11 cellular contexts compared by ENCODE assay signal in the genomic region with DNA sequence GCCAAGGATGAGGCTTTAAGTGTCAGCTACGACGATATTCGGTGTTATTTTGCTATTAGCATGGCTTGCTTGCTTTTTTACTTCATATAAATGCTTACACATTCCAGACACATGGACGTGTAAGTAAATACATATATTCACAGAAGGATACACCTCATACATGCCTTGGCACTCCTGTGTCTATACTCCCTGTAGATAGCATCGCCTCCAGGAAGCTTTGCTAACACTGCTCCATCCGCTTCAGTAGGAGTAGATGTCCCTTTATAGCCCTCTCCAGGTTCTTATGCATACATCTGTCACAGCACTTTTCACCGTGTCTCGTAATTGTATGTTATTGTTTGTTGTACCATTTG. TPM values are rescaled to one million over a fixed set of nuclear protein-coding genes. Genes with fewer than 3 reads are reported as not detected.
DNase-seq lines count a peak whose midpoint lies in the region; ATAC-seq and TF ChIP-seq lines count a peak whose summit lies in the region.
"Had no signal": no experiment of that assay in that cellular context is flagged by ENCODE, and none has a peak within 500 bp of the region (broad histone marks: within the 10 kb centered on the region; RNA-seq: fewer than 3 reads in every experiment).

No MANE protein-coding gene starts in this region.

- WGBS in trophoblast cell (ENCODE audit: extremely low coverage, insufficient coverage, insufficient read length): no CpG with 5 or more reads among the region's 8 CpGs
- WGBS in thyroid gland, 2 donors: 66 to 67% methylated on average over 8 of the region's 8 CpGs

- no peak overlapping the region for H4K91ac ChIP-seq in trophoblast cell (ENCODE audit: low read depth, low read length)

- peak overlapping the region; percentile 39 for H3K27ac Mint-ChIP-seq in endothelial cell (ENCODE audit: unreplicated experiment)

- H3K4me1 ChIP-seq in ES-I3 (ENCODE audit: insufficient read depth, low read length) (peaks cover 4% of the 10 kb centered on the region; the same call in 1 of the 2 replicates), trophoblast cell (ENCODE audit: control insufficient read depth in 1 of 2, insufficient read depth in 2 of 2, low read length in 2 of 2) (no peaks in the 10 kb centered on the region), thyroid gland (peaks cover 0 to 4% of the 10 kb centered on the region in 2 donors)

- peak overlapping the region; percentile 66 for H3K4me3 Mint-ChIP-seq in endothelial cell (ENCODE audit: unreplicated experiment)
- H3K4me3 Mint-ChIP-seq: central memory CD8-positive, alpha-beta T cell had no signal

- H2BK120ac ChIP-seq in trophoblast cell (ENCODE audit: insufficient read depth, low read length, poor library complexity): no peak overlapping the region

- no peaks in the 10 kb centered on the region for H3K79me1 ChIP-seq in trophoblast cell (ENCODE audit: low read length)

- peak; percentile 6 for DNase-seq in NCI-H510A (lab: John Stamatoyannopoulos, UW)
- no peak for DNase-seq in endothelial cell (ENCODE audit: low spot score)
- no peak for DNase-seq in trophoblast cell
- no peak for DNase-seq in NCI-H526 (lab: John Stamatoyannopoulos, UW)
- no peak for DNase-seq in thyroid gland
- no peak for DNase-seq in germinal center (ENCODE audit: low spot score)
- DNase-seq: activated CD4-positive, alpha-beta T cell treated with anti-CD3 and anti-CD28 coated beads for 4 hours; NCI-H226 had no signal

- H2BK5ac ChIP-seq in trophoblast cell (ENCODE audit: low read depth, low read length, poor library complexity): no peak overlapping the region

- H2AFZ ChIP-seq in trophoblast cell (ENCODE audit: insufficient read depth, low read length, poor library complexity): no peak overlapping the region

- H3K36me3 Mint-ChIP-seq in endothelial cell (ENCODE audit: low read depth, unreplicated experiment): no peaks in the 10 kb centered on the region

- TF ChIP-seq POLR2A in thyroid gland (IDR thresholded peaks at IDR 0.05): no peak

- no peaks in the 10 kb centered on the region for H3K9me3 Mint-ChIP-seq in endothelial cell (ENCODE audit: unreplicated experiment)
- H3K9me3 Mint-ChIP-seq: central memory CD8-positive, alpha-beta T cell had no signal

- intact Hi-C loops in thyroid gland (cut with DNase I): no loop called here

- H3K27me3 Mint-ChIP-seq in endothelial cell (ENCODE audit: unreplicated experiment): peaks cover 4% of the 10 kb centered on the region

- H3K9ac ChIP-seq in ES-I3 (ENCODE audit: low read depth, low read length) (peak overlapping the region; percentile 49; the same call in 1 of the 2 replicates), trophoblast cell (ENCODE audit: low read length) (no peak overlapping the region)

- H3K23ac ChIP-seq in trophoblast cell (ENCODE audit: low read length): no peak overlapping the region

- H3K4me3 ChIP-seq in trophoblast cell (ENCODE audit: low read depth, low read length): no peak overlapping the region
- peak overlapping the region in 1 of 3 donors; percentile 23 for H3K4me3 ChIP-seq in thyroid gland (replicated peaks in 1 of 3)

- no peak for TF ChIP-seq CTCF in endothelial cell (IDR thresholded peaks at IDR 0.05; ENCODE audit: unreplicated experiment)
- TF ChIP-seq CTCF in thyroid gland (IDR thresholded peaks at IDR 0.05): no peak

- peak overlapping the region; percentile 92 for H3K4me2 ChIP-seq in trophoblast cell (ENCODE audit: low read length)

- ATAC-seq in SK-N-SH treated with all-trans-retinoic acid at 6 μM for 48 hours: no peak

- peaks cover 6% of the 10 kb centered on the region for H3K4me1 Mint-ChIP-seq in endothelial cell (ENCODE audit: unreplicated experiment)

- H2BK12ac ChIP-seq in trophoblast cell (ENCODE audit: low read length): no peak overlapping the region

- no peaks in the 10 kb centered on the region for H3K79me2 ChIP-seq in trophoblast cell (ENCODE audit: control insufficient read depth, insufficient read depth, low read length, poor library complexity)

- H3K4ac ChIP-seq in trophoblast cell (ENCODE audit: low read depth, low read length): no peak overlapping the region

- H3K14ac ChIP-seq in trophoblast cell (ENCODE audit: low read length): no peak overlapping the region

- H3K27me3 ChIP-seq in trophoblast cell (ENCODE audit: insufficient read depth, low read length): no peaks in the 10 kb centered on the region
- no peaks in the 10 kb centered on the region for H3K27me3 ChIP-seq in thyroid gland

- H4K8ac ChIP-seq in trophoblast cell (ENCODE audit: low read depth, low read length): no peak overlapping the region

- no peak overlapping the region for H2AK5ac ChIP-seq in trophoblast cell (ENCODE audit: low read length)

- H3K18ac ChIP-seq in trophoblast cell (ENCODE audit: low read length): no peak overlapping the region

- no peak overlapping the region for H4K12ac ChIP-seq in trophoblast cell (ENCODE audit: low read depth, low read length)

- H3K9me3 ChIP-seq in ES-I3 (ENCODE audit: control insufficient read depth, insufficient read depth, low read length) (no peaks in the 10 kb centered on the region), trophoblast cell (ENCODE audit: insufficient read depth, low read depth, low read length) (no peaks in the 10 kb centered on the region), thyroid gland (no peaks in the 10 kb centered on the region)

- H3K27ac ChIP-seq in trophoblast cell (ENCODE audit: low read depth, low read length) (no peak overlapping the region), thyroid gland (no peak overlapping the region)

- H3K36me3 ChIP-seq in ES-I3 (ENCODE audit: insufficient read depth, low read length) (no peaks in the 10 kb centered on the region), trophoblast cell (ENCODE audit: control insufficient read depth in 1 of 2, insufficient read depth in 2 of 2, low read length in 2 of 2) (no peaks in the 10 kb centered on the region), thyroid gland (no peaks in the 10 kb centered on the region)

TF ChIP-seq in SK-N-SH treated with all-trans-retinoic acid at 6 μM for 48 hours, 23 proteins besides CTCF, POLR2A, EP300 and RAD21:
- TF ChIP-seq ZNF565 (CRISPR knock-in tag; conservative IDR thresholded peaks at IDR 0.05; ENCODE audit: low read depth): no peak
- no peak for TF ChIP-seq ISL1 (CRISPR knock-in tag; IDR thresholded peaks at IDR 0.05)
- no peak for TF ChIP-seq CSDC2 (CRISPR knock-in tag; IDR thresholded peaks at IDR 0.05)
- TF ChIP-seq SNAI2 (CRISPR knock-in tag; IDR thresholded peaks at IDR 0.05): no peak
- no peak for TF ChIP-seq RARB (CRISPR knock-in tag; IDR thresholded peaks at IDR 0.05)
- TF ChIP-seq ZFP30 (CRISPR knock-in tag; IDR thresholded peaks at IDR 0.05): no peak
- TF ChIP-seq ZNF70 (CRISPR knock-in tag; IDR thresholded peaks at IDR 0.05): no peak

RNA-seq across cellular contexts. Expression of a gene that starts 27.5 kb away (rescaled TPM):
- 10.6 TPM for total RNA-seq in endothelial cell (ENCODE audit: unreplicated experiment)
- polyA plus RNA-seq in trophoblast cell (2013): 36.1 and 38.7 TPM in 2 replicates
- total RNA-seq in thyroid gland: 10 to 100 TPM; 25.9 to 66.0 (median 34.2) TPM
